In the genomic region with DNA sequence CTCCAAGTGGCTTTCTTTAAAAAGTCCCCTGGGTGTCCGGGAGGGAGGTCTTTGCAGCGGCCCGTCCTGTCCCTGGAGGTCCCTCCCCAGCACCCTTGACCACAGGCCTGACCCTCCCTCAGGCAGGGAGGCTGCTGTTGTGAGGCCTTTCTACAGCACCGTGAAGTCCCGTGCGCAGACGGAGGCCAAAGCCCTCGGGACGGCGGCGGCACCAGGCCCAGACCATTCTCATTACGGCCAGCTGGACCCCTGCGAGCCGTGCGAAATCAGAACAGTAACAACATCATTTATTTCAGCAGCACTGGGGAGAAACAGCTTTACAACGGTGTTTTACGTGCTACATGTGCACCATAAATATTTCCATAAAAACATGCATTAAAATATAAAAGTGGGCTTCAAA, we compare ENCODE assay signal across 3 cellular contexts.
"Had no signal": no experiment of that assay in that cellular context is flagged by ENCODE, and none has a peak within 500 bp of the region (broad histone marks: within the 10 kb centered on the region; RNA-seq: fewer than 3 reads in every experiment).

No MANE protein-coding gene starts in this region.

- DNase-seq: GDM1, GF-D8 had no signal

- ATAC-seq: GM12878 had no signal

- H3K4me3 ChIP-seq: GM12878 had no signal
